12 cellular contexts compared by ENCODE assay signal in genomic region chr5:78221467-78221866, GRCh38.
"Had no signal": no experiment of that assay in that cellular context is flagged by ENCODE, and none has a peak within 500 bp of the region (broad histone marks: within the 10 kb centered on the region; RNA-seq: fewer than 3 reads in every experiment).

No MANE protein-coding gene starts in this region.

- H3K9me3 Mint-ChIP-seq: activated T-helper 17 cell treated with anti-CD3 and anti-CD28 coated beads, Interleukin-2, amount 50 U/mL, for 72 hours; effector memory CD8-positive, alpha-beta T cell; natural killer cell treated with Interleukin-12 subunit alpha and Interleukin-12 subunit beta and Interleukin-15 and Interleukin-18, amount 100 ng/mL, for 72 hours had no signal

- DNase-seq: activated CD4-positive, alpha-beta T cell treated with anti-CD3 and anti-CD28 coated beads for 1 hour; activated naive CD4-positive, alpha-beta T cell; activated T-cell treated with anti-CD3 and anti-CD28 coated beads, Interleukin-2, amount 50 U/mL, for 1 hour; caudate nucleus; dorsolateral prefrontal cortex; effector memory CD8-positive, alpha-beta T cell; glutamatergic neuron; left ventricle myocardium superior; midbrain had no signal

- H3K27me3 Mint-ChIP-seq: activated naive CD8-positive, alpha-beta T cell; activated T-helper 17 cell treated with anti-CD3 and anti-CD28 coated beads, Interleukin-2, amount 50 U/mL, for 72 hours; effector memory CD8-positive, alpha-beta T cell; natural killer cell treated with Interleukin-12 subunit alpha and Interleukin-12 subunit beta and Interleukin-15 and Interleukin-18, amount 100 ng/mL, for 72 hours had no signal

- H3K27ac Mint-ChIP-seq: activated naive CD8-positive, alpha-beta T cell; activated T-helper 17 cell treated with anti-CD3 and anti-CD28 coated beads, Interleukin-2, amount 50 U/mL, for 72 hours had no signal

- H3K4me3 Mint-ChIP-seq: activated naive CD8-positive, alpha-beta T cell; activated T-helper 17 cell treated with anti-CD3 and anti-CD28 coated beads, Interleukin-2, amount 50 U/mL, for 72 hours; effector memory CD8-positive, alpha-beta T cell; natural killer cell treated with Interleukin-12 subunit alpha and Interleukin-12 subunit beta and Interleukin-15 and Interleukin-18, amount 100 ng/mL, for 72 hours had no signal

- ATAC-seq: activated T-helper 17 cell treated with anti-CD3 and anti-CD28 coated beads, Interleukin-2, amount 50 U/mL, for 72 hours; left ventricle myocardium superior had no signal
